Comparison of ENCODE assay signal across 7 cellular contexts in the genomic region with DNA sequence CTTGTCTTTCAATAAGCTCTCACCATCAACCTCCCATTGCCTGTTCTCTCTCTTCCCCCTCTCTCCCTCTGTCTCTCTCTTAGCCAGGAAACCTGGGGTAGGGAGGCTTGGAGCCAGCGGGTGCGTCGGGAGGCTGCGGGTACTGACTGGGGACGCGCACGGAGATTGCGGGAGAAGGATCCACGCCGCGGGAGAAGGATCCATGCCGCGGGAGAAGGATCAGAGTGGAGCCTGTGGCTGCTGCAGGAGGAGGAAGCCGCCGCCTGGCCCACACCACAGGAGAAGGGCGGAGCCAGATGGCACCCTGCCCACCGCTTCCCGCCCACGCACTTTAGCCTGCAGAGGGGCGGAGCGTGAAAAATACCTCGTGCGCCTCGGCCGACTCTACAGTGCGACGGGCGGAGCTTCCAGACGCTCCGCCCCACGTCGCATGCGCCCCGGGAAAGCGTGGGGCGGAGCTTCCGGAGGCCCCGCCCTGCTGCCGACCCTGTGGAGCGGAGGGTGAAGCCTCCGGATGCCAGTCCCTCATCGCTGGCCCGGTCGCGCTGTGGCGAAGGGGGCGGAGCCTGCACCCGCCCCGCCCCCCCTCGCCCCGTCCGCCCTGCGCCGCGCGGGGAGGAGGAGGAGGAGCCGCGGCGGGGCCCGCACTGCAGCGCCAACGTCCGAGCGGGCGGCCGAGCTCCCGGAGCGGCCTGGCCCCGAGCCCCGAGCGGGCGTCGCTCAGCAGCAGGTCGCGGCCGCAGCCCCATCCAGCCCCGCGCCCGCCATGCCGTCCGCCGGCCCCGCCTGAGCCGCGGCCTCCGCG.
A peak's percentile ranks its signal among the peaks of the same experiment; 100 is the strongest.
DNase-seq lines count a peak whose midpoint lies in the region; ATAC-seq and TF ChIP-seq lines count a peak whose summit lies in the region.
"Not testable (repeated sequence)": the region's sequence is repeated elsewhere in the genome, so short reads cannot be mapped to it uniquely, and the experiment has no call there.

No MANE protein-coding gene starts in this region.

- H3K9me2 ChIP-seq in GM23338 (ENCODE audit: insufficient read depth), result not testable (repeated sequence)

- H3K27me3 ChIP-seq in GM23338 (ENCODE audit: insufficient read depth); right cardiac atrium (ENCODE audit: control insufficient read depth, insufficient read depth): not testable (repeated sequence)

- H3K27ac Mint-ChIP-seq in GM23338; activated naive CD8-positive, alpha-beta T cell treated with anti-CD3 and anti-CD28 coated beads, Interleukin-2, amount 50 U/mL, for 24 hours: not testable (repeated sequence)

- not testable (repeated sequence) for H3K9me3 Mint-ChIP-seq in GM23338; activated naive CD8-positive, alpha-beta T cell treated with anti-CD3 and anti-CD28 coated beads, Interleukin-2, amount 50 U/mL, for 24 hours

- H3K4me1 ChIP-seq in GM23338 (ENCODE audit: insufficient read depth); right cardiac atrium (ENCODE audit: control insufficient read depth, insufficient read depth, low read length): not testable (repeated sequence)

- not testable (repeated sequence) for H3K4me2 ChIP-seq in GM23338

- H4K20me1 ChIP-seq in GM23338 (replicated peaks; ENCODE audit: insufficient read depth), result not testable (repeated sequence)

- not testable (repeated sequence) for H2AFZ ChIP-seq in GM23338

- not testable (repeated sequence) for H3K9me3 ChIP-seq in right cardiac atrium (ENCODE audit: control insufficient read depth, low read length)

- H3K4me3 ChIP-seq in GM23338; right cardiac atrium (ENCODE audit: low read length): not testable (repeated sequence)

- not testable (repeated sequence) for H3F3A ChIP-seq in GM23338 (replicated peaks; ENCODE audit: low read depth)

- ATAC-seq in GM18867 (IDR thresholded peaks at IDR 0.05; ENCODE audit: unreplicated experiment) (peak; percentile 74), GM23338 (peak; percentile 74), HG03175 (IDR thresholded peaks at IDR 0.05; ENCODE audit: unreplicated experiment) (peak; percentile 66), SK-N-SH treated with all-trans-retinoic acid at 6 μM for 48 hours (peak; percentile 96), right cardiac atrium (peak; percentile 93 to 94), omental fat pad (ENCODE audit: low FRiP score) (peak; percentile 73)
- ATAC-seq in activated naive CD8-positive, alpha-beta T cell treated with anti-CD3 and anti-CD28 coated beads, Interleukin-2, amount 50 U/mL, for 24 hours, result peak; percentile 63

- not testable (repeated sequence) for TF ChIP-seq CTCF in GM23338 (conservative IDR thresholded peaks at IDR 0.05; ENCODE audit: low read depth in 2 of 2); omental fat pad (IDR thresholded peaks at IDR 0.05)

- H3K4me1 Mint-ChIP-seq in GM23338; activated naive CD8-positive, alpha-beta T cell treated with anti-CD3 and anti-CD28 coated beads, Interleukin-2, amount 50 U/mL, for 24 hours: not testable (repeated sequence)

- not testable (repeated sequence) for H3K36me3 Mint-ChIP-seq in GM23338 (ENCODE audit: low read depth); activated naive CD8-positive, alpha-beta T cell treated with anti-CD3 and anti-CD28 coated beads, Interleukin-2, amount 50 U/mL, for 24 hours (ENCODE audit: low read depth)

- DNase-seq in GM23338 (ENCODE audit: low spot score); activated naive CD8-positive, alpha-beta T cell treated with anti-CD3 and anti-CD28 coated beads, Interleukin-2, amount 50 U/mL, for 24 hours; right cardiac atrium; omental fat pad (ENCODE audit: low spot score): not testable (repeated sequence)

- no CpG with 5 or more reads among the region's 87 CpGs for WGBS in right cardiac atrium

- H3K27me3 Mint-ChIP-seq in GM23338 (ENCODE audit: insufficient read depth, low read depth, poor library complexity); activated naive CD8-positive, alpha-beta T cell treated with anti-CD3 and anti-CD28 coated beads, Interleukin-2, amount 50 U/mL, for 24 hours: not testable (repeated sequence)

- H3K4me3 Mint-ChIP-seq in GM23338; activated naive CD8-positive, alpha-beta T cell treated with anti-CD3 and anti-CD28 coated beads, Interleukin-2, amount 50 U/mL, for 24 hours: not testable (repeated sequence)

- H3K79me2 ChIP-seq in GM23338 (replicated peaks; ENCODE audit: insufficient read depth), result not testable (repeated sequence)

- not testable (repeated sequence) for H3K27ac ChIP-seq in GM23338 (ENCODE audit: low read depth); right cardiac atrium (ENCODE audit: low read length)

- intact Hi-C loops in right cardiac atrium (cut with DNase I), result not testable (repeated sequence)

- H3K36me3 ChIP-seq in GM23338 (ENCODE audit: insufficient read depth), result not testable (repeated sequence)
